ENCODE assay signal across 12 cellular contexts in genomic region chr3:48112813-48113212, GRCh38.
DNase-seq lines count a peak whose midpoint lies in the region; ATAC-seq, FAIRE-seq and TF ChIP-seq lines count a peak whose summit lies in the region.
"Had no signal": no experiment of that assay in that cellular context is flagged by ENCODE, and none has a peak within 500 bp of the region (broad histone marks: within the 10 kb centered on the region; RNA-seq: fewer than 3 reads in every experiment).

No MANE protein-coding gene starts in this region.

- peak overlapping the region; percentile 18 for H3K4me3 Mint-ChIP-seq in activated CD4-positive, alpha-beta T cell treated with anti-CD3 and anti-CD28 coated beads, Interleukin-2, amount 10 ng/mL, durations not matched to agents 7 days and 5 days
- H3K4me3 Mint-ChIP-seq in activated naive CD8-positive, alpha-beta T cell treated with anti-CD3 and anti-CD28 coated beads for 36 hours = no peak overlapping the region

- no peaks in the 10 kb centered on the region for H3K27me3 Mint-ChIP-seq in activated CD4-positive, alpha-beta T cell treated with anti-CD3 and anti-CD28 coated beads, Interleukin-2, amount 10 ng/mL, durations not matched to agents 7 days and 5 days
- no peaks in the 10 kb centered on the region for H3K27me3 Mint-ChIP-seq in activated naive CD8-positive, alpha-beta T cell treated with anti-CD3 and anti-CD28 coated beads for 36 hours

- DNase-seq in activated CD4-positive, alpha-beta T cell treated with anti-CD3 and anti-CD28 coated beads, Interleukin-2, amount 10 ng/mL, durations not matched to agents 7 days and 5 days = no peak
- DNase-seq in activated CD4-positive, alpha-beta T cell treated with anti-CD3 and anti-CD28 coated beads for 4 hours = no peak
- DNase-seq in activated naive CD8-positive, alpha-beta T cell treated with anti-CD3 and anti-CD28 coated beads for 36 hours = no peak
- DNase-seq in thoracic aorta (ENCODE audit: low spot score) (no peak), putamen (ENCODE audit: low spot score) (no peak), urothelium cell line (ENCODE audit: low spot score) (no peak), inferior parietal cortex (ENCODE audit: extremely low spot score) (no peak)
- DNase-seq: activated CD8-positive, alpha-beta memory T cell treated with anti-CD3 and anti-CD28 coated beads, Interleukin-2, amount 50 U/mL, for 48 hours had no signal

- peak; percentile 20 for ATAC-seq in HG03439 (IDR thresholded peaks at IDR 0.05; ENCODE audit: unreplicated experiment)
- ATAC-seq in thoracic aorta (ENCODE audit: insufficient number of reproducible peaks, low FRiP score, low read depth) = no peak
- ATAC-seq: HCT116 had no signal

- no peak for TF ChIP-seq CTCF in thoracic aorta (IDR thresholded peaks at IDR 0.05)

- no peaks in the 10 kb centered on the region for H3K9me3 ChIP-seq in thoracic aorta
- H3K9me3 ChIP-seq: SJSA1 had no signal

- H3K36me3 Mint-ChIP-seq in activated CD4-positive, alpha-beta T cell treated with anti-CD3 and anti-CD28 coated beads, Interleukin-2, amount 10 ng/mL, durations not matched to agents 7 days and 5 days (ENCODE audit: low read depth) = peaks cover 8% of the 10 kb centered on the region
- H3K36me3 Mint-ChIP-seq in activated naive CD8-positive, alpha-beta T cell treated with anti-CD3 and anti-CD28 coated beads for 36 hours = no peaks in the 10 kb centered on the region

- H3K4me1 ChIP-seq in thoracic aorta (ENCODE audit: control insufficient read depth in 1 of 2, low read depth in 2 of 2) = peaks cover 16 to 31% of the 10 kb centered on the region in 2 donors
- H3K4me1 ChIP-seq: SJSA1 had no signal

- H3K4me3 ChIP-seq in thoracic aorta = peak overlapping the region; percentile 41
- H3K4me3 ChIP-seq: SJSA1, skin epidermis had no signal

- peak overlapping the region; percentile 81 to 85 for H3K27ac ChIP-seq in thoracic aorta
- H3K27ac ChIP-seq: SJSA1 had no signal

- POLR2A ChIA-PET in activated CD4-positive, alpha-beta T cell treated with anti-CD3 and anti-CD28 coated beads, Interleukin-2, amount 10 ng/mL, durations not matched to agents 7 days and 5 days (lab: Charles Lee) = interaction anchor here (0.6 to 1.0 kb wide), 2 partner anchors 24 to 29 kb away, joined by 9 to 10 read pairs; no protein-coding TSS in a partner anchor

- peak overlapping the region; percentile 81 for H3K27ac Mint-ChIP-seq in activated CD4-positive, alpha-beta T cell treated with anti-CD3 and anti-CD28 coated beads, Interleukin-2, amount 10 ng/mL, durations not matched to agents 7 days and 5 days
- peak overlapping the region; percentile 59 for H3K27ac Mint-ChIP-seq in activated naive CD8-positive, alpha-beta T cell treated with anti-CD3 and anti-CD28 coated beads for 36 hours

- peaks cover 32% of the 10 kb centered on the region for H3K4me1 Mint-ChIP-seq in activated CD4-positive, alpha-beta T cell treated with anti-CD3 and anti-CD28 coated beads, Interleukin-2, amount 10 ng/mL, durations not matched to agents 7 days and 5 days
- H3K4me1 Mint-ChIP-seq in activated naive CD8-positive, alpha-beta T cell treated with anti-CD3 and anti-CD28 coated beads for 36 hours = peaks cover 9% of the 10 kb centered on the region

- CTCF ChIA-PET in activated CD4-positive, alpha-beta T cell treated with anti-CD3 and anti-CD28 coated beads, Interleukin-2, amount 10 ng/mL, durations not matched to agents 7 days and 5 days (lab: Charles Lee) = interaction anchor here (0.7 to 1.4 kb wide), 4 partner anchors 12 to 17 kb away, joined by 3 read pairs; no protein-coding TSS in a partner anchor

- H3K9me3 Mint-ChIP-seq in activated CD4-positive, alpha-beta T cell treated with anti-CD3 and anti-CD28 coated beads, Interleukin-2, amount 10 ng/mL, durations not matched to agents 7 days and 5 days = peaks cover 3% of the 10 kb centered on the region
- no peaks in the 10 kb centered on the region for H3K9me3 Mint-ChIP-seq in activated naive CD8-positive, alpha-beta T cell treated with anti-CD3 and anti-CD28 coated beads for 36 hours

- FAIRE-seq in urothelium cell line (lab: Jason Lieb, UNC) = no peak

- no peaks in the 10 kb centered on the region for H3K27me3 ChIP-seq in thoracic aorta (replicated peaks; ENCODE audit: insufficient read depth)
- H3K27me3 ChIP-seq: SJSA1 had no signal

- no peaks in the 10 kb centered on the region for H3K36me3 ChIP-seq in thoracic aorta
- H3K36me3 ChIP-seq: SJSA1 had no signal
